In genomic region chr2:217307023-217307422, GRCh38 we compare ENCODE assay signal across 27 cellular contexts.
DNase-seq lines count a peak whose midpoint lies in the region; FAIRE-seq and TF ChIP-seq lines count a peak whose summit lies in the region.
"Had no signal": no experiment of that assay in that cellular context is flagged by ENCODE, and none has a peak within 500 bp of the region (broad histone marks: within the 10 kb centered on the region; RNA-seq: fewer than 3 reads in every experiment).

No MANE protein-coding gene starts in this region.

- no peak for FAIRE-seq in kidney (lab: Jason Lieb, UNC)

- no peaks in the 10 kb centered on the region for H3K4me1 ChIP-seq in A673 (ENCODE audit: insufficient read depth, low read length, poor library complexity, severe bottlenecking)
- H3K4me1 ChIP-seq in kidney (ENCODE audit: control insufficient read depth in 1 of 2, insufficient read depth in 1 of 2, low read depth in 1 of 2, low read length in 2 of 2) = no peaks in the 10 kb centered on the region
- H3K4me1 ChIP-seq: ascending aorta; BLaER1 treated with 17β-estradiol and CSF1 and Interleukin-3, amounts not matched to agents 10 nM and 100 nM; Caco-2; SJSA1; tibial nerve had no signal

- no TSS peak for BruUV-seq in A673 (replicated peaks; lab: Mats Ljungman, UMichigan)

- H3K9me3 ChIP-seq in A673 (ENCODE audit: low read depth, low read length, poor library complexity, severe bottlenecking) (no peaks in the 10 kb centered on the region), kidney (ENCODE audit: control insufficient read depth in 1 of 2, low read length in 2 of 2) (no peaks in the 10 kb centered on the region)
- H3K9me3 ChIP-seq: ascending aorta, Caco-2, SJSA1, tibial nerve had no signal

- H3K36me3 ChIP-seq in A673 (ENCODE audit: insufficient read depth, low read length, poor library complexity, severe bottlenecking) = no peaks in the 10 kb centered on the region
- no peaks in the 10 kb centered on the region for H3K36me3 ChIP-seq in kidney (ENCODE audit: control insufficient read depth in 1 of 2, insufficient read depth in 2 of 2, low read length in 2 of 2)
- H3K36me3 ChIP-seq: ascending aorta; BLaER1 treated with 17β-estradiol and CSF1 and Interleukin-3, amounts not matched to agents 10 nM and 100 nM; SJSA1; tibial nerve; WERI-Rb-1 had no signal

- no peak overlapping the region for H3K9ac ChIP-seq in kidney (ENCODE audit: low read length in 2 of 2)
- H3K9ac ChIP-seq: BLaER1 treated with 17β-estradiol and CSF1 and Interleukin-3, amounts not matched to agents 10 nM and 100 nM had no signal

- H3K27ac ChIP-seq in A673 (ENCODE audit: low read depth, low read length, poor library complexity, severe bottlenecking) (no peak overlapping the region), kidney (ENCODE audit: low read depth in 2 of 2, low read length in 2 of 2) (no peak overlapping the region)
- H3K27ac ChIP-seq: ascending aorta; BLaER1 treated with 17β-estradiol and CSF1 and Interleukin-3, amounts not matched to agents 10 nM and 100 nM; coronary artery; SJSA1; tibial nerve; WERI-Rb-1 had no signal

- no peak overlapping the region for H3K4me3 Mint-ChIP-seq in immature natural killer cell
- H3K4me3 Mint-ChIP-seq: activated CD4-positive, alpha-beta T cell treated with anti-CD3 and anti-CD28 coated beads, Interleukin-2, amount 10 ng/mL, durations not matched to agents 7 days and 5 days; activated naive CD8-positive, alpha-beta T cell; effector memory CD8-positive, alpha-beta T cell; IgD-negative memory B cell; T-cell had no signal

- CTCF ChIA-PET in A673 (lab: Charles Lee) = no interaction called here

- TF ChIP-seq CTCF in A673 (conservative IDR thresholded peaks at IDR 0.05; ENCODE audit: low read depth, low read length) (no peak), kidney (IDR thresholded peaks at IDR 0.05; ENCODE audit: borderline replicate concordance, extremely low read depth, insufficient read depth) (no peak)

- intact Hi-C loops in A673 (cut with micrococcal nuclease; ENCODE audit: unreplicated experiment) = no loop called here
- intact Hi-C loops in kidney (cut with DNase I) = no loop called here
- intact Hi-C loops in cardiac septum (cut with DNase I) = no loop called here

- no peak overlapping the region for H3K4me3 ChIP-seq in A673 (ENCODE audit: low read depth, low read length, poor library complexity, severe bottlenecking)
- no peak overlapping the region for H3K4me3 ChIP-seq in kidney (ENCODE audit: low read length in 2 of 2)
- H3K4me3 ChIP-seq: ascending aorta; BLaER1 treated with 17β-estradiol and CSF1 and Interleukin-3, amounts not matched to agents 10 nM and 100 nM; coronary artery; SJSA1; tibial nerve had no signal

- H3K27me3 ChIP-seq in A673 (replicated peaks; ENCODE audit: insufficient read depth, low read depth, low read length, poor library complexity) = no peaks in the 10 kb centered on the region
- H3K27me3 ChIP-seq: ascending aorta, SJSA1, tibial nerve had no signal

- no peaks in the 10 kb centered on the region for H3K4me1 Mint-ChIP-seq in immature natural killer cell
- H3K4me1 Mint-ChIP-seq: activated CD4-positive, alpha-beta T cell treated with anti-CD3 and anti-CD28 coated beads, Interleukin-2, amount 10 ng/mL, durations not matched to agents 7 days and 5 days; IgD-negative memory B cell; T-cell had no signal

- no peaks in the 10 kb centered on the region for H3K9me3 Mint-ChIP-seq in immature natural killer cell
- H3K9me3 Mint-ChIP-seq: activated CD4-positive, alpha-beta T cell treated with anti-CD3 and anti-CD28 coated beads, Interleukin-2, amount 10 ng/mL, durations not matched to agents 7 days and 5 days; T-cell had no signal

- H3K36me3 Mint-ChIP-seq in immature natural killer cell = peaks cover 0 to 6% (median 4%) of the 10 kb centered on the region in 3 donors

- no peak overlapping the region for H3K27ac Mint-ChIP-seq in immature natural killer cell
- H3K27ac Mint-ChIP-seq: activated CD4-positive, alpha-beta T cell treated with anti-CD3 and anti-CD28 coated beads, Interleukin-2, amount 10 ng/mL, durations not matched to agents 7 days and 5 days; activated naive CD8-positive, alpha-beta T cell; effector memory CD8-positive, alpha-beta T cell; IgD-negative memory B cell; T-cell had no signal

- POLR2A ChIA-PET in A673 (lab: Charles Lee; ENCODE audit: low non-redundant PET) = no interaction called here

- DNase-seq in A673 (ENCODE audit: low spot score) (peak; percentile 37), COR-L47 (lab: John Stamatoyannopoulos, UW) (peak; percentile 59), NCI-H2029 treated with DMSO at 0.1 percent for 48 hours (lab: John Stamatoyannopoulos, UW) (peak; percentile 93), NCI-H510A treated with DMSO at 0.1 percent for 48 hours (lab: John Stamatoyannopoulos, UW) (peak; percentile 83), kidney (no peak), cardiac septum (ENCODE audit: low spot score) (no peak), immature natural killer cell (no peak), GM19238 (ENCODE audit: insufficient read length, low spot score) (no peak)
- DNase-seq: activated CD4-positive, alpha-beta T cell treated with anti-CD3 and anti-CD28 coated beads, Interleukin-2, amount 10 ng/mL, durations not matched to agents 7 days and 5 days; activated effector memory CD4-positive, alpha-beta T cell treated with Interleukin-2 at 50 U/mL for 16 hours; activated T-cell treated with anti-CD3 and anti-CD28 coated beads, Interleukin-2, amount 50 U/mL, for 1 hour; Caco-2; effector memory CD8-positive, alpha-beta T cell; hypothalamus; mesendoderm; NCI-H1048; stimulated activated CD4-positive, alpha-beta T cell treated with anti-CD3 and anti-CD28 coated beads, Interleukin-15, amount 100 ng/mL, for 24 hours; stimulated activated CD4-positive, alpha-beta T cell treated with anti-CD3 and anti-CD28 coated beads, Interleukin-4, amount 100 ng/mL, for 4 hours; T-cell; WERI-Rb-1 had no signal

- peaks cover 0 to 6% (median 1%) of the 10 kb centered on the region in 3 donors for H3K27me3 Mint-ChIP-seq in immature natural killer cell (ENCODE audit: low read depth in 3 of 3)
- H3K27me3 Mint-ChIP-seq: effector memory CD8-positive, alpha-beta T cell had no signal

Comparison
In these comparisons a context has a peak if more than half of its experiments do, and no peak if none do; other contexts are left out.
1. DNase-seq: peak in A673 (single experiment), COR-L47 (single experiment), NCI-H2029 treated with DMSO at 0.1 percent for 48 hours (single experiment) and NCI-H510A treated with DMSO at 0.1 percent for 48 hours (single experiment); none in kidney (single experiment), cardiac septum (single experiment), immature natural killer cell (0 of 3) and GM19238 (single experiment).